Comparison of ENCODE assay signal across 1 cellular context in the genomic region with DNA sequence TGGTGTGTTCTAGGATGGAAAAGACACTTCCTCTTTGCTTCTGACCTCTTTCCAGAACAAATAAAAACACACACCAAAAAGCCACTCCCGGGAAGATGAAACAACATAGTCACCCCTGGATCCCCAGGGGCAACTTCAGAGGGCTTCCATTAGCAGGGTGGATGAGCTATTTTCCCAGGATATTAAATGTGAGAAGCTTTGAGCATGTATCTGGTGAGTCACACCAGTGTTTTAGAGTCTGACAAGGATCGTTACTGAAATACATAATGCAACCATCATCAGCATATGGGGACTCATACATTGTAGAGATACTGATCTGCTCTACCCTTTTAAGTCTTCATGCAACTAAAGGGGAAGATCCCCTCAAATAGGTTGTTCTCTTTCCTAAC.
TF ChIP-seq lines count a peak whose summit lies in the region.

No MANE protein-coding gene starts in this region.

TF ChIP-seq in GM23338, 12 proteins besides CTCF, POLR2A, EP300 and RAD21 (continued from another document):
- TF ChIP-seq, protein P1, sequence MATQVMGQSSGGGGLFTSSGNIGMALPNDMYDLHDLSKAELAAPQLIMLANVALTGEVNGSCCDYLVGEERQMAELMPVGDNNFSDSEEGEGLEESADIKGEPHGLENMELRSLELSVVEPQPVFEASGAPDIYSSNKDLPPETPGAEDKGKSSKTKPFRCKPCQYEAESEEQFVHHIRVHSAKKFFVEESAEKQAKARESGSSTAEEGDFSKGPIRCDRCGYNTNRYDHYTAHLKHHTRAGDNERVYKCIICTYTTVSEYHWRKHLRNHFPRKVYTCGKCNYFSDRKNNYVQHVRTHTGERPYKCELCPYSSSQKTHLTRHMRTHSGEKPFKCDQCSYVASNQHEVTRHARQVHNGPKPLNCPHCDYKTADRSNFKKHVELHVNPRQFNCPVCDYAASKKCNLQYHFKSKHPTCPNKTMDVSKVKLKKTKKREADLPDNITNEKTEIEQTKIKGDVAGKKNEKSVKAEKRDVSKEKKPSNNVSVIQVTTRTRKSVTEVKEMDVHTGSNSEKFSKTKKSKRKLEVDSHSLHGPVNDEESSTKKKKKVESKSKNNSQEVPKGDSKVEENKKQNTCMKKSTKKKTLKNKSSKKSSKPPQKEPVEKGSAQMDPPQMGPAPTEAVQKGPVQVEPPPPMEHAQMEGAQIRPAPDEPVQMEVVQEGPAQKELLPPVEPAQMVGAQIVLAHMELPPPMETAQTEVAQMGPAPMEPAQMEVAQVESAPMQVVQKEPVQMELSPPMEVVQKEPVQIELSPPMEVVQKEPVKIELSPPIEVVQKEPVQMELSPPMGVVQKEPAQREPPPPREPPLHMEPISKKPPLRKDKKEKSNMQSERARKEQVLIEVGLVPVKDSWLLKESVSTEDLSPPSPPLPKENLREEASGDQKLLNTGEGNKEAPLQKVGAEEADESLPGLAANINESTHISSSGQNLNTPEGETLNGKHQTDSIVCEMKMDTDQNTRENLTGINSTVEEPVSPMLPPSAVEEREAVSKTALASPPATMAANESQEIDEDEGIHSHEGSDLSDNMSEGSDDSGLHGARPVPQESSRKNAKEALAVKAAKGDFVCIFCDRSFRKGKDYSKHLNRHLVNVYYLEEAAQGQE (IDR thresholded peaks at IDR 0.05; ENCODE audit: unreplicated experiment) = no peak
- TF ChIP-seq EZH2 (IDR thresholded peaks at IDR 0.05; ENCODE audit: low read depth, unreplicated experiment) (no peak), POLR2AphosphoS5 (IDR thresholded peaks at IDR 0.05; ENCODE audit: low read depth) (no peak), STAT1 (IDR thresholded peaks at IDR 0.05; ENCODE audit: unreplicated experiment) (no peak), NANOG (IDR thresholded peaks at IDR 0.05; ENCODE audit: borderline replicate concordance) (no peak), ZNF331 (CRISPR knock-in tag; IDR thresholded peaks at IDR 0.05; ENCODE audit: low read depth) (no peak), ZNF114 (CRISPR knock-in tag; IDR thresholded peaks at IDR 0.05) (no peak), CREB1 (CRISPR knock-in tag; IDR thresholded peaks at IDR 0.05; ENCODE audit: low read depth) (no peak), JUNB (IDR thresholded peaks at IDR 0.05; ENCODE audit: unreplicated experiment) (no peak)
- TF ChIP-seq, protein P2, sequence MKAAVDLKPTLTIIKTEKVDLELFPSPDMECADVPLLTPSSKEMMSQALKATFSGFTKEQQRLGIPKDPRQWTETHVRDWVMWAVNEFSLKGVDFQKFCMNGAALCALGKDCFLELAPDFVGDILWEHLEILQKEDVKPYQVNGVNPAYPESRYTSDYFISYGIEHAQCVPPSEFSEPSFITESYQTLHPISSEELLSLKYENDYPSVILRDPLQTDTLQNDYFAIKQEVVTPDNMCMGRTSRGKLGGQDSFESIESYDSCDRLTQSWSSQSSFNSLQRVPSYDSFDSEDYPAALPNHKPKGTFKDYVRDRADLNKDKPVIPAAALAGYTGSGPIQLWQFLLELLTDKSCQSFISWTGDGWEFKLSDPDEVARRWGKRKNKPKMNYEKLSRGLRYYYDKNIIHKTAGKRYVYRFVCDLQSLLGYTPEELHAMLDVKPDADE (IDR thresholded peaks at IDR 0.05) = no peak
